Comparison of ENCODE assay signal across 1 cellular context in the genomic region with DNA sequence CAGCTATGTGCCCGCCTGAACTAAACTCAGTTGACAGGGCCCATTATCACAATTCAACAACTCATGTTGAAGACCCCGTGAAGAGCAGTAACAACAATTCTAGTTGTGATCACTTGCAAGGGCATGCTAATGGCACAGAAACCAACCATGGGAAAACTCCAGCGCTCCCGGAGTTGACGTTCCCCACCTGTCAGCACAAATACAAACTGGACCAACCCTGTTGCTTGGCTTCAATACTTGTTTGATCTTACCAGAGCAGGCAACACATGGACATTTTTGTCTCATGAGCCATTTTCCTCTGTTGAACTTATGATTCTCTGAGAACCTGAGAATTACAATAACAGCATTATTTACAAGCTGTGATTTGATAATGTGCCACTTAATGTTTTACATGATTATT.
A peak's percentile ranks its signal among the peaks of the same experiment; 100 is the strongest.
TF ChIP-seq lines count a peak whose summit lies in the region.

No MANE protein-coding gene starts in this region.

TF ChIP-seq in IMR-90, 13 proteins besides CTCF, POLR2A, EP300 and RAD21:
- TF ChIP-seq, protein P1, sequence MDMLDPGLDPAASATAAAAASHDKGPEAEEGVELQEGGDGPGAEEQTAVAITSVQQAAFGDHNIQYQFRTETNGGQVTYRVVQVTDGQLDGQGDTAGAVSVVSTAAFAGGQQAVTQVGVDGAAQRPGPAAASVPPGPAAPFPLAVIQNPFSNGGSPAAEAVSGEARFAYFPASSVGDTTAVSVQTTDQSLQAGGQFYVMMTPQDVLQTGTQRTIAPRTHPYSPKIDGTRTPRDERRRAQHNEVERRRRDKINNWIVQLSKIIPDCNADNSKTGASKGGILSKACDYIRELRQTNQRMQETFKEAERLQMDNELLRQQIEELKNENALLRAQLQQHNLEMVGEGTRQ (IDR thresholded peaks at IDR 0.05; ENCODE audit: low read depth, low read length), result no peak
- TF ChIP-seq MAFK (IDR thresholded peaks at IDR 0.05; ENCODE audit: low read depth, low read length), result peak; percentile 52
